In the genomic region with DNA sequence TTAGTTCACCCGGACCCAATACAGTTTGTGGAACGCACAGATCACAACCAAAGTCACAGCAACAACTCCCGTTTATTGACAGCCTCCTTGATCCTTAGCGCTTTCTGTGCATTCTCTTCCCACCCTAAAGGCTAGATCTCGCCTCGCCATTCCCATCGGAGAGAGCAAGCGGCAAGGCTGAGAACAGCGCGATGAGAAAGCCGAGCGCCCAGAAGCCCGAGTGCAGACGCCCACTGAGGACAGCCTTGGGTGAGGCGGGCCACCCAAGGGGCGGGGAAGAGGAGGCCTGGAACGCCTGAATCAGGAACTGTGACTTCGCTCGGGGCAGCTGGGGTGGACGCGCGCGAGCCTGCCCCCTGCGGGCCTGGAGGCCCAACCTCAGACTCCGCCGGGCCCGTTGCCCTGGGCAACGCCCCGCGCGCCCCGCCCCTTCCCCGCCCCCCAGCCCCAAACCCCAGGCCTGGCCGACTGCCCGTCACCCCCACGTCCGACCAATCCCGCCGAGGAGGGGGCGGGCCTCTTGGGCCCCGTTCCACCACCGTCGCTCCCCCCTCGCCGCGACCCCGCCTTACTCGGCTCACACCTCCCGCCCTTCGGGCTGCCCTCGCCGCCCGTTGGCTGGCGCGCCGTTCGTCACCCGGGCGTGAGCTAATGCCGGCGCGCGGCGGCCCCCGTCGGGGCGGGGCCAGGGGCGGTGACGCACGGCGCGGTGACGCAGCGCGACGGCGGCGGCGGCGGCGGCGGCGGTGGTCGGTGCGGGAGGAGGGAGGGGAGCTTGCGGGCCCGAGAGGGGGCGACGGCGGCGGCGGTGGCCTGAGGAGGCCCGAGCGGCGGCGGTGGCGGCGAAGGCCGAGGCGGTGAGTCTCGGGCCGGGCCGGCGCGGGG, we compare ENCODE assay signal across 8 cellular contexts. TPM values are rescaled to one million over a fixed set of nuclear protein-coding genes. Genes with fewer than 3 reads are reported as not detected.
DNase-seq lines count a peak whose midpoint lies in the region; ATAC-seq and TF ChIP-seq lines count a peak whose summit lies in the region.

A gene with protein sequence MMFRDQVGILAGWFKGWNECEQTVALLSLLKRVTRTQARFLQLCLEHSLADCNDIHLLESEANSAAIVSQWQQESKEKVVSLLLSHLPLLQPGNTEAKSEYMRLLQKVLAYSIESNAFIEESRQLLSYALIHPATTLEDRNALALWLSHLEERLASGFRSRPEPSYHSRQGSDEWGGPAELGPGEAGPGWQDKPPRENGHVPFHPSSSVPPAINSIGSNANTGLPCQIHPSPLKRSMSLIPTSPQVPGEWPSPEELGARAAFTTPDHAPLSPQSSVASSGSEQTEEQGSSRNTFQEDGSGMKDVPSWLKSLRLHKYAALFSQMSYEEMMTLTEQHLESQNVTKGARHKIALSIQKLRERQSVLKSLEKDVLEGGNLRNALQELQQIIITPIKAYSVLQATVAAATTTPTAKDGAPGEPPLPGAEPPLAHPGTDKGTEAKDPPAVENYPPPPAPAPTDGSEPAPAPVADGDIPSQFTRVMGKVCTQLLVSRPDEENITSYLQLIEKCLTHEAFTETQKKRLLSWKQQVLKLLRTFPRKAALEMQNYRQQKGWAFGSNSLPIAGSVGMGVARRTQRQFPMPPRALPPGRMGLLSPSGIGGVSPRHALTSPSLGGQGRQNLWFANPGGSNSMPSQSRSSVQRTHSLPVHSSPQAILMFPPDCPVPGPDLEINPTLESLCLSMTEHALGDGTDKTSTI (plus strand): TSS at position 702 of the 885 bp plus-strand sequence. CDS start 14,473 bp downstream, outside the sequence.

- peaks cover 20% of the 10 kb centered on the region; the same call in 1 of the 2 replicates for H3K79me2 ChIP-seq in OCI-LY7 (ENCODE audit: insufficient read depth, low read depth, low read length)

- DNase-seq in DMS153 (lab: John Stamatoyannopoulos, UW) (peak; percentile 92), IMR-90 (peak; percentile 97), OCI-LY7 (ENCODE audit: low spot score) (peak; percentile 99), activated T-cell treated with anti-CD3 and anti-CD28 coated beads for 24 hours (ENCODE audit: low read depth) (peak; percentile 99), epithelial cell of esophagus (ENCODE audit: low read depth) (peak; percentile 99), mucosa of descending colon (peak; percentile 98 to 100 (median 99))
- peak; percentile 99 for DNase-seq in stimulated activated CD8-positive, alpha-beta memory T cell treated with anti-CD3 and anti-CD28 coated beads, Interleukin-4, amount 100 ng/mL, for 24 hours (ENCODE audit: low read depth)

- peak within 1 kb of the TSS; percentile 72 for H2BK120ac ChIP-seq in IMR-90 (ENCODE audit: low read depth, low read length)

- 0% methylated on average over 12 of the region's 105 CpGs; no CpG with 5 or more reads in 1 of the 2 experiments for WGBS in IMR-90 (ENCODE audit: extremely low coverage in 2 of 2, insufficient read length in 1 of 2), 2 experiments

- peak within 1 kb of the TSS; percentile 95 for H2AK5ac ChIP-seq in IMR-90 (ENCODE audit: low read depth, low read length)

- H2AFZ ChIP-seq in IMR-90 (replicated peaks; ENCODE audit: low read length, poor library complexity) = peak within 1 kb of the TSS; percentile 98
- peak within 1 kb of the TSS; percentile 66; the same call in 1 of the 2 replicates for H2AFZ ChIP-seq in OCI-LY7 (ENCODE audit: low read length)

- POLR2A ChIA-PET in IMR-90 (lab: Charles Lee; ENCODE audit: unreplicated experiment) = interaction anchor here (1.3 kb wide), 1 partner anchor 94 kb away, joined by 4 read pairs; a partner anchor contains a TSS
- POLR2A ChIA-PET in OCI-LY7 (lab: Charles Lee) = interaction anchor here (0.6 to 1.2 kb wide), 3 partner anchors 12 to 111 kb away, joined by 3 read pairs; no protein-coding TSS in a partner anchor

- H3K4me1 ChIP-seq in IMR-90 (ENCODE audit: control insufficient read depth, insufficient read depth, low read length) (peaks cover 11% of the 10 kb centered on the region), OCI-LY7 (ENCODE audit: insufficient read depth, low read length, poor library complexity, severe bottlenecking) (peaks cover 48% of the 10 kb centered on the region), mucosa of descending colon (ENCODE audit: low read depth) (peaks cover 19% of the 10 kb centered on the region)

- no peaks in the 10 kb centered on the region for H3K27me3 ChIP-seq in IMR-90 (ENCODE audit: control insufficient read depth, insufficient read depth, low read length)

- no peaks in the 10 kb centered on the region for H3K9me2 ChIP-seq in OCI-LY7 (ENCODE audit: insufficient read depth, low read length)

- H3K4me2 ChIP-seq in IMR-90 (ENCODE audit: low read depth, low read length) (peak within 1 kb of the TSS; percentile 84), OCI-LY7 (ENCODE audit: low read length) (peak within 1 kb of the TSS; percentile 99)

- CTCF ChIA-PET in IMR-90 (lab: Yijun Ruan, JAX) = no interaction called here
- CTCF ChIA-PET in OCI-LY7 (lab: Charles Lee; ENCODE audit: unreplicated experiment) = interaction anchor here (0.6 kb wide), 1 partner anchor 12 kb away, joined by 3 read pairs; no protein-coding TSS in a partner anchor

- H3K18ac ChIP-seq in IMR-90 (ENCODE audit: low read depth, low read length) = peak within 1 kb of the TSS; percentile 71

- no peaks in the 10 kb centered on the region for H3K9me3 ChIP-seq in IMR-90 (ENCODE audit: control insufficient read depth, insufficient read depth, low read length)
- H3K9me3 ChIP-seq in OCI-LY7 (ENCODE audit: low read length) = no peaks in the 10 kb centered on the region
- no peaks in the 10 kb centered on the region for H3K9me3 ChIP-seq in mucosa of descending colon

- H3K4ac ChIP-seq in IMR-90 (ENCODE audit: low read depth, low read length) = peak within 1 kb of the TSS; percentile 98

- in situ Hi-C loops in IMR-90 (cut with MboI; ENCODE audit: low sequenced_read_pairs) = no loop called here

- H4K8ac ChIP-seq in IMR-90 (ENCODE audit: low read depth in 2 of 2, low read length in 2 of 2) = peak within 1 kb of the TSS; percentile 85 to 99

- no peak within 1 kb of the TSS for H2BK20ac ChIP-seq in IMR-90 (ENCODE audit: low read depth, low read length)

- H2BK15ac ChIP-seq in IMR-90 (ENCODE audit: low read depth, low read length) = peak within 1 kb of the TSS; percentile 42; the same call in 1 of the 3 replicates

- peak within 1 kb of the TSS; percentile 79 for H4K91ac ChIP-seq in IMR-90 (ENCODE audit: insufficient read depth, low read depth, low read length)

- peak within 1 kb of the TSS; percentile 88 for H3K56ac ChIP-seq in IMR-90 (ENCODE audit: extremely low read depth, insufficient read depth, low read length)

- peak within 1 kb of the TSS; percentile 98 for H3K14ac ChIP-seq in IMR-90 (replicated peaks; ENCODE audit: low read depth, low read length)

- intact Hi-C loops in IMR-90 (cut with micrococcal nuclease) = loop anchor here (1.0 to 5.0 kb wide), 4 partner anchors 21 to 220 kb away; a partner anchor contains a TSS
- intact Hi-C loops in OCI-LY7 (cut with micrococcal nuclease; ENCODE audit: unreplicated experiment) = loop anchor here (1.0 kb wide), 2 partner anchors 49 to 70 kb away; a partner anchor contains a TSS
- intact Hi-C loops in mucosa of descending colon (cut with DNase I, micrococcal nuclease) = no loop called here

- H3K36me3 ChIP-seq in IMR-90 (ENCODE audit: control insufficient read depth, insufficient read depth, low read length) (0 out of 2 replicates have a peak, but pooled peaks cover 1% of the 10 kb centered on the region), OCI-LY7 (ENCODE audit: insufficient read depth, low read length) (peaks cover 14% of the 10 kb centered on the region; the same call in 1 of the 2 replicates), mucosa of descending colon (ENCODE audit: low read depth) (no peaks in the 10 kb centered on the region)

- peaks cover 18 to 57% of the 10 kb centered on the region in 2 experiments for H3K79me1 ChIP-seq in IMR-90 (ENCODE audit: low read depth in 1 of 2, low read length in 2 of 2)

- TF ChIP-seq RAD21 in IMR-90 (IDR thresholded peaks at IDR 0.05; ENCODE audit: low read length) = peak; percentile 25; the same call in 1 of the 2 replicates

- H4K5ac ChIP-seq in IMR-90 (ENCODE audit: low read depth, low read length) = peak within 1 kb of the TSS; percentile 49

- peak within 1 kb of the TSS; percentile 97 for H3K23ac ChIP-seq in IMR-90 (ENCODE audit: low read depth, low read length)

- H2AK9ac ChIP-seq in IMR-90 (replicated peaks; ENCODE audit: low read depth, low read length, poor library complexity) = peak within 1 kb of the TSS; percentile 89

- TF ChIP-seq CTCF in IMR-90 (conservative IDR thresholded peaks at IDR 0.05; ENCODE audit: low read depth, low read length) (peak; percentile 80), OCI-LY7 (conservative IDR thresholded peaks at IDR 0.05; ENCODE audit: low read length) (peak; percentile 68), epithelial cell of esophagus (IDR thresholded peaks at IDR 0.05; ENCODE audit: insufficient read depth, low read depth, low read length, missing control alignments) (peak; percentile 59), mucosa of descending colon (IDR thresholded peaks at IDR 0.05) (peak; percentile 77)

- peaks cover 13% of the 10 kb centered on the region for H3K9me1 ChIP-seq in IMR-90 (ENCODE audit: insufficient read depth, low read length)

- peak; percentile 84 for ATAC-seq in GM21528 (IDR thresholded peaks at IDR 0.05; ENCODE audit: low FRiP score, unreplicated experiment)
- ATAC-seq in IMR-90 (ENCODE audit: low read depth) = peak; percentile 95
- ATAC-seq in mucosa of descending colon = peak; percentile 97

- dilution Hi-C loops in IMR-90 (cut with HindIII; ENCODE audit: low sequenced_read_pairs, unreplicated experiment) = no loop called here

- H3K27ac ChIP-seq in IMR-90 (ENCODE audit: insufficient read depth, low read length) (peak within 1 kb of the TSS; percentile 84), OCI-LY7 (ENCODE audit: low read depth, low read length, poor library complexity, severe bottlenecking) (peak within 1 kb of the TSS; percentile 71)

- peak; percentile 95 for TF ChIP-seq POLR2A in IMR-90 (IDR thresholded peaks at IDR 0.05; ENCODE audit: low read depth, low read length)

- H3K4me3 ChIP-seq in IMR-90 (ENCODE audit: insufficient read depth, low read depth, low read length) = peak within 1 kb of the TSS; percentile 84
- peak within 1 kb of the TSS; percentile 96 for H3K4me3 ChIP-seq in OCI-LY7 (ENCODE audit: low read depth, low read length, poor library complexity, severe bottlenecking)
- peak within 1 kb of the TSS; percentile 98 for H3K4me3 ChIP-seq in epithelial cell of esophagus (ENCODE audit: low read length)
- peak within 1 kb of the TSS; percentile 68 for H3K4me3 ChIP-seq in mucosa of descending colon

- H4K20me1 ChIP-seq in IMR-90 (ENCODE audit: insufficient read depth, low read length) (peaks cover 26% of the 10 kb centered on the region; the same call in 1 of the 2 replicates), OCI-LY7 (ENCODE audit: insufficient read depth, low read length) (peaks cover 19% of the 10 kb centered on the region; the same call in 1 of the 2 replicates)

- BruUV-seq in IMR-90 (replicated peaks; lab: Mats Ljungman, UMichigan) (no TSS peak), OCI-LY7 (replicated peaks; lab: Mats Ljungman, UMichigan) (no TSS peak)

- H3K9ac ChIP-seq in IMR-90 (ENCODE audit: low read depth, low read length) = peak within 1 kb of the TSS; percentile 94

- H2BK5ac ChIP-seq in IMR-90 (ENCODE audit: low read depth, low read length, poor library complexity, severe bottlenecking) = peak within 1 kb of the TSS; percentile 84

RNA-seq across cellular contexts. Expression of the gene that starts here (rescaled TPM):
- 18.3 and 19.2 TPM in 2 replicates for total RNA-seq in IMR-90 (2012; rRNA removed)
- polyA plus RNA-seq in IMR-90 (2012; rRNA removed) = 97.2 and 119 TPM in 2 replicates
- polyA plus RNA-seq in IMR-90 (2012; cell fraction: cytosol; rRNA removed) = 55.1 and 108 TPM in 2 replicates
- polyA plus RNA-seq in IMR-90 (2012; cell fraction: nucleus; rRNA removed; ENCODE audit: low replicate concordance) = 123 and 257 TPM in 2 replicates
- 46.2 and 59.4 TPM in 2 replicates for total RNA-seq in OCI-LY7 (2014; rRNA removed; shearing (Covaris generic))
- 60.0 and 68.8 TPM in 2 replicates for total RNA-seq in OCI-LY7 (2022)
- 10 to 100 TPM; 55.1 to 91.5 (median 67.4) TPM for total RNA-seq in mucosa of descending colon

Comparison
In these comparisons a context has a peak if more than half of its experiments do, and no peak if none do; other contexts are left out.
1. Peak in every context shown above with its lines: DNase-seq, ATAC-seq, H3K4me3 ChIP-seq and H3K27ac ChIP-seq.
2. intact Hi-C loops: an anchor here in IMR-90 (1.0 to 5.0 kb wide) and OCI-LY7 (1.0 kb wide); none called in mucosa of descending colon.